In the genomic region with DNA sequence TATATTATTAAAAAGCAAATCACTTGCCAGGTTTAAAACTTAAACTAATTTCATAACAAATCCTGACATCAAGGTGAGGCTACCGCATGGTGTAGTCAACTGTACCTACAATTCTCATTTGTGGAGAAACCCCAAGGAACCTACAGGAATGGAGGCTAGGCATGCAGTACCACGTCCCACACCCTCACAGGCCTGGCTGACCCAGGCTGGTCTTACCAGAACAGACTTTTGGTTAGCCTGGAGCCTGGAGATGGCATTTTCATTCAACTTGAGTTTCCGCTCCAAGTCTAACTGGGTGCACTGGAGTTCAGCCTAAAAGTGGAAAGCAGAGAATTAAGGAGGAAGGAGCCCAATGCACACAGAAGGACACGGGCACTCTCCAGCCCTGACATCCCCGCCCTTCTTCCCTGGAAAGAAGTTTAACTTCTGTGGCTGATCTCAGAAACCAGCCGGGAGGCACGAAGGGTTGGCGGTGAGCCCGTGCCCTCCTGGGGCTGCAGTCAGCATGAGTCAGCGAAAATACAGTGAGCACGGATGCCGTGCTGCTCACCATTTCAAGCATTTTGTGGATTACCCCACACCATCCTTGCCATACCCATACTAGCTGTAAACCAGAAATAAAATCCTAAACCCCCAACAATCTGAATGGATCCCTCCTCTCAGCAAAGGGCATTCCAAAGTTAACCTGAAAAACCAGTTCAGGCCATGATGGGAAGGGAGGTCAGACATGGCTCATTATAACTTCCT, we compare ENCODE assay signal across 1 cellular context. TPM values are rescaled to one million over a fixed set of nuclear protein-coding genes. Genes with fewer than 3 reads are reported as not detected.
"Had no signal": no experiment of that assay in that cellular context is flagged by ENCODE, and none has a peak within 500 bp of the region (broad histone marks: within the 10 kb centered on the region; RNA-seq: fewer than 3 reads in every experiment).

No MANE protein-coding gene starts in this region.

RNA-seq across cellular contexts. Expression of gene FBXW10B, which starts 23.2 kb away (rescaled TPM):
- total RNA-seq: cardiac muscle cell had no signal
